Comparison of ENCODE assay signal across 17 cellular contexts in genomic region chr6:30601436-30601814, GRCh38. TPM values are rescaled to one million over a fixed set of nuclear protein-coding genes. Genes with fewer than 3 reads are reported as not detected.
DNase-seq lines count a peak whose midpoint lies in the region; ATAC-seq and TF ChIP-seq lines count a peak whose summit lies in the region.
"Had no signal": no experiment of that assay in that cellular context is flagged by ENCODE, and none has a peak within 500 bp of the region (broad histone marks: within the 10 kb centered on the region; RNA-seq: fewer than 3 reads in every experiment).

No MANE protein-coding gene starts in this region.

- no peak overlapping the region for H3K14ac ChIP-seq in trophoblast cell (ENCODE audit: low read length)

- H3K79me1 ChIP-seq in trophoblast cell (ENCODE audit: low read length): no peaks in the 10 kb centered on the region

- H4K91ac ChIP-seq in trophoblast cell (ENCODE audit: low read depth, low read length): no peak overlapping the region

- no peaks in the 10 kb centered on the region for H3K9me3 Mint-ChIP-seq in activated naive CD4-positive, alpha-beta T cell treated with anti-CD3 and anti-CD28 coated beads for 36 hours
- H3K9me3 Mint-ChIP-seq in activated naive CD8-positive, alpha-beta T cell treated with anti-CD3 and anti-CD28 coated beads, Interleukin-2, amount 10 ng/mL, durations not matched to agents 7 days and 5 days: no peaks in the 10 kb centered on the region
- H3K9me3 Mint-ChIP-seq: activated T-helper 17 cell treated with anti-CD3 and anti-CD28 coated beads, Interleukin-2, amount 50 U/mL, for 72 hours had no signal

- H3K27ac ChIP-seq in DND-41 (ENCODE audit: low read length) (peak overlapping the region; percentile 16; the same call in 1 of the 2 replicates), trophoblast cell (ENCODE audit: low read depth, low read length) (no peak overlapping the region)
- H3K27ac ChIP-seq: testis had no signal

- H2BK120ac ChIP-seq in trophoblast cell (ENCODE audit: insufficient read depth, low read length, poor library complexity): no peak overlapping the region

- no peak overlapping the region for H3K4me3 Mint-ChIP-seq in activated naive CD4-positive, alpha-beta T cell treated with anti-CD3 and anti-CD28 coated beads for 36 hours
- no peak overlapping the region for H3K4me3 Mint-ChIP-seq in activated naive CD8-positive, alpha-beta T cell treated with anti-CD3 and anti-CD28 coated beads, Interleukin-2, amount 10 ng/mL, durations not matched to agents 7 days and 5 days
- H3K4me3 Mint-ChIP-seq: activated T-helper 17 cell treated with anti-CD3 and anti-CD28 coated beads, Interleukin-2, amount 50 U/mL, for 72 hours had no signal

- H4K12ac ChIP-seq in trophoblast cell (ENCODE audit: low read depth, low read length): no peak overlapping the region

- no peak overlapping the region for H3K4ac ChIP-seq in trophoblast cell (ENCODE audit: low read depth, low read length)

- TF ChIP-seq CTCF in DND-41 (IDR thresholded peaks at IDR 0.05; ENCODE audit: borderline replicate concordance, extremely low read depth, low read length, poor library complexity, severe bottlenecking): no peak

- peak overlapping the region; percentile 70 for H3K27ac Mint-ChIP-seq in activated naive CD4-positive, alpha-beta T cell treated with anti-CD3 and anti-CD28 coated beads for 36 hours
- H3K27ac Mint-ChIP-seq in activated naive CD8-positive, alpha-beta T cell treated with anti-CD3 and anti-CD28 coated beads, Interleukin-2, amount 10 ng/mL, durations not matched to agents 7 days and 5 days: peak overlapping the region; percentile 58
- H3K27ac Mint-ChIP-seq: activated T-helper 17 cell treated with anti-CD3 and anti-CD28 coated beads, Interleukin-2, amount 50 U/mL, for 72 hours had no signal

- DNase-seq in activated naive CD4-positive, alpha-beta T cell treated with anti-CD3 and anti-CD28 coated beads for 36 hours: no peak
- DNase-seq in activated naive CD4-positive, alpha-beta T cell treated with Interleukin-2 at 50 U/mL for 16 hours: no peak
- DNase-seq in DND-41 (peak; percentile 67), trophoblast cell (no peak), hippocampal formation (lab: John Stamatoyannopoulos, UW) (no peak), NCI-H1694 (lab: John Stamatoyannopoulos, UW) (no peak)
- DNase-seq in activated naive CD8-positive, alpha-beta T cell treated with anti-CD3 and anti-CD28 coated beads, Interleukin-2, amount 10 ng/mL, durations not matched to agents 7 days and 5 days: no peak
- DNase-seq: activated CD4-positive, alpha-beta T cell treated with anti-CD3 and anti-CD28 coated beads, Interleukin-2, amount 50 U/mL, for 4 hours; effector memory CD4-positive, alpha-beta T cell; NCI-H1092 treated with DMSO at 0.1 percent for 48 hours; NCI-H510A treated with DMSO at 0.1 percent for 48 hours; nucleus accumbens; retina; stimulated activated CD8-positive, alpha-beta memory T cell treated with anti-CD3 and anti-CD28 coated beads, Interleukin-4, amount 100 ng/mL, for 48 hours; testis had no signal

- H3K27me3 ChIP-seq in DND-41 (ENCODE audit: insufficient read depth, low read length, poor library complexity): no peaks in the 10 kb centered on the region
- H3K27me3 ChIP-seq in trophoblast cell (ENCODE audit: insufficient read depth, low read length): no peaks in the 10 kb centered on the region
- H3K27me3 ChIP-seq: testis had no signal

- H3K79me2 ChIP-seq in DND-41 (ENCODE audit: insufficient read depth, low read length) (peaks cover 2% of the 10 kb centered on the region; the same call in 1 of the 2 replicates), trophoblast cell (ENCODE audit: control insufficient read depth, insufficient read depth, low read length, poor library complexity) (no peaks in the 10 kb centered on the region)

- no peak overlapping the region for H3K18ac ChIP-seq in trophoblast cell (ENCODE audit: low read length)

- H4K8ac ChIP-seq in trophoblast cell (ENCODE audit: low read depth, low read length): no peak overlapping the region

- H2BK12ac ChIP-seq in trophoblast cell (ENCODE audit: low read length): no peak overlapping the region

- H3K9me3 ChIP-seq in DND-41 (ENCODE audit: insufficient read depth, low read length, severe bottlenecking) (no peaks in the 10 kb centered on the region), trophoblast cell (ENCODE audit: insufficient read depth, low read depth, low read length) (no peaks in the 10 kb centered on the region)
- H3K9me3 ChIP-seq: testis had no signal

- H3K23ac ChIP-seq in trophoblast cell (ENCODE audit: low read length): no peak overlapping the region

- POLR2A ChIA-PET in activated naive CD8-positive, alpha-beta T cell treated with anti-CD3 and anti-CD28 coated beads, Interleukin-2, amount 10 ng/mL, durations not matched to agents 7 days and 5 days (lab: Charles Lee): interaction anchor here (1.4 to 7.2 kb wide), 4 partner anchors 9 to 69 kb away, joined by 3 to 69 read pairs (median 4); no protein-coding TSS in a partner anchor

- H3K36me3 ChIP-seq in DND-41 (ENCODE audit: insufficient read depth, low read length) (peaks cover 63% of the 10 kb centered on the region), trophoblast cell (ENCODE audit: control insufficient read depth in 1 of 2, insufficient read depth in 2 of 2, low read length in 2 of 2) (peaks cover 58 to 59% of the 10 kb centered on the region in 2 experiments)

- no peak overlapping the region for H2BK5ac ChIP-seq in trophoblast cell (ENCODE audit: low read depth, low read length, poor library complexity)

- H3K4me3 ChIP-seq in DND-41 (ENCODE audit: low read depth in 1 of 2, low read length in 2 of 2) (no peak overlapping the region), trophoblast cell (ENCODE audit: low read depth, low read length) (no peak overlapping the region)
- H3K4me3 ChIP-seq: testis had no signal

- H2AK5ac ChIP-seq in trophoblast cell (ENCODE audit: low read length): no peak overlapping the region

- CTCF ChIA-PET in activated naive CD4-positive, alpha-beta T cell treated with anti-CD3 and anti-CD28 coated beads for 36 hours (lab: Charles Lee): interaction anchor here (1.2 to 7.6 kb wide), 4 partner anchors 57 to 131 kb away, joined by 3 to 134 read pairs (median 24); no protein-coding TSS in a partner anchor

- H3K9ac ChIP-seq in DND-41 (ENCODE audit: low read depth, low read length) (no peak overlapping the region), trophoblast cell (ENCODE audit: low read length) (peak overlapping the region; percentile 59)

- H3K4me1 ChIP-seq in DND-41 (ENCODE audit: insufficient read depth, low read length): no peaks in the 10 kb centered on the region
- no peaks in the 10 kb centered on the region for H3K4me1 ChIP-seq in trophoblast cell (ENCODE audit: control insufficient read depth in 1 of 2, insufficient read depth in 2 of 2, low read length in 2 of 2)
- H3K4me1 ChIP-seq: testis had no signal

- H3K4me1 Mint-ChIP-seq in activated naive CD4-positive, alpha-beta T cell treated with anti-CD3 and anti-CD28 coated beads for 36 hours (ENCODE audit: low read depth): peaks cover 12% of the 10 kb centered on the region
- H3K4me1 Mint-ChIP-seq in activated naive CD8-positive, alpha-beta T cell treated with anti-CD3 and anti-CD28 coated beads, Interleukin-2, amount 10 ng/mL, durations not matched to agents 7 days and 5 days: peaks cover 24% of the 10 kb centered on the region

- WGBS in trophoblast cell (ENCODE audit: extremely low coverage, insufficient coverage, insufficient read length): no CpG with 5 or more reads among the region's 6 CpGs

- peaks cover 51% of the 10 kb centered on the region for H3K36me3 Mint-ChIP-seq in activated naive CD4-positive, alpha-beta T cell treated with anti-CD3 and anti-CD28 coated beads for 36 hours (ENCODE audit: low read depth)
- H3K36me3 Mint-ChIP-seq in activated naive CD8-positive, alpha-beta T cell treated with anti-CD3 and anti-CD28 coated beads, Interleukin-2, amount 10 ng/mL, durations not matched to agents 7 days and 5 days: peaks cover 34% of the 10 kb centered on the region

- H4K20me1 ChIP-seq in DND-41 (ENCODE audit: insufficient read depth, low read length): peaks cover 37% of the 10 kb centered on the region

- no peaks in the 10 kb centered on the region for H3K27me3 Mint-ChIP-seq in activated naive CD4-positive, alpha-beta T cell treated with anti-CD3 and anti-CD28 coated beads for 36 hours (ENCODE audit: low read depth)
- H3K27me3 Mint-ChIP-seq in activated naive CD8-positive, alpha-beta T cell treated with anti-CD3 and anti-CD28 coated beads, Interleukin-2, amount 10 ng/mL, durations not matched to agents 7 days and 5 days: no peaks in the 10 kb centered on the region
- H3K27me3 Mint-ChIP-seq: activated T-helper 17 cell treated with anti-CD3 and anti-CD28 coated beads, Interleukin-2, amount 50 U/mL, for 72 hours had no signal

- H3K4me2 ChIP-seq in DND-41 (ENCODE audit: insufficient read depth, low read length) (no peak overlapping the region), trophoblast cell (ENCODE audit: low read length) (no peak overlapping the region)

- ATAC-seq in DND-41 (ENCODE audit: insufficient read depth, low read depth) (peak; percentile 43), HG02884 (IDR thresholded peaks at IDR 0.05; ENCODE audit: unreplicated experiment) (no peak)
- no peak for ATAC-seq in activated naive CD8-positive, alpha-beta T cell treated with anti-CD3 and anti-CD28 coated beads, Interleukin-2, amount 10 ng/mL, durations not matched to agents 7 days and 5 days (ENCODE audit: low read depth)
- ATAC-seq: activated T-helper 17 cell treated with anti-CD3 and anti-CD28 coated beads, Interleukin-2, amount 50 U/mL, for 72 hours had no signal

- intact Hi-C loops in activated naive CD4-positive, alpha-beta T cell treated with anti-CD3 and anti-CD28 coated beads for 36 hours (cut with micrococcal nuclease): no loop called here

- H2AFZ ChIP-seq in DND-41 (ENCODE audit: low read depth, low read length): no peak overlapping the region
- no peak overlapping the region for H2AFZ ChIP-seq in trophoblast cell (ENCODE audit: insufficient read depth, low read length, poor library complexity)

RNA-seq across cellular contexts. Expression of gene PPP1R10, which starts 15.6 kb away (rescaled TPM):
- 10 to 100 TPM; 47.1 to 49.1 TPM for total RNA-seq in activated naive CD4-positive, alpha-beta T cell treated with anti-CD3 and anti-CD28 coated beads for 36 hours
- total RNA-seq in activated naive CD8-positive, alpha-beta T cell treated with anti-CD3 and anti-CD28 coated beads, Interleukin-2, amount 10 ng/mL, durations not matched to agents 7 days and 5 days: 100 to 1,000 TPM; 140 to 151 TPM
- polyA plus RNA-seq in trophoblast cell (2013): 153 and 155 TPM in 2 replicates

RNA-seq across cellular contexts. Expression of gene MRPS18B, which starts 16.2 kb away (rescaled TPM):
- 100 to 1,000 TPM; 118 to 120 TPM for total RNA-seq in activated naive CD4-positive, alpha-beta T cell treated with anti-CD3 and anti-CD28 coated beads for 36 hours
- 10 to 100 TPM; 43.8 to 44.5 TPM for total RNA-seq in activated naive CD8-positive, alpha-beta T cell treated with anti-CD3 and anti-CD28 coated beads, Interleukin-2, amount 10 ng/mL, durations not matched to agents 7 days and 5 days
- 35.8 and 36.9 TPM in 2 replicates for polyA plus RNA-seq in trophoblast cell (2013)

RNA-seq across cellular contexts. Expression of gene ATAT1, which starts 25.2 kb away (rescaled TPM):
- total RNA-seq in activated naive CD4-positive, alpha-beta T cell treated with anti-CD3 and anti-CD28 coated beads for 36 hours: 1 to 10 TPM; 6.9 to 7.5 TPM
- total RNA-seq in activated naive CD8-positive, alpha-beta T cell treated with anti-CD3 and anti-CD28 coated beads, Interleukin-2, amount 10 ng/mL, durations not matched to agents 7 days and 5 days: 10 to 100 TPM; 11.2 to 13.5 TPM
- polyA plus RNA-seq in trophoblast cell (2013): 25.4 and 28.5 TPM in 2 replicates

RNA-seq across cellular contexts. Expression of gene ABCF1, which starts 30.2 kb away (rescaled TPM):
- total RNA-seq in activated naive CD4-positive, alpha-beta T cell treated with anti-CD3 and anti-CD28 coated beads for 36 hours: 10 to 100 TPM; 79.5 to 82.7 TPM
- total RNA-seq in activated naive CD8-positive, alpha-beta T cell treated with anti-CD3 and anti-CD28 coated beads, Interleukin-2, amount 10 ng/mL, durations not matched to agents 7 days and 5 days: 10 to 100 TPM; 67.5 to 70.4 TPM
- polyA plus RNA-seq in trophoblast cell (2013): 67.5 and 68.9 TPM in 2 replicates

RNA-seq across cellular contexts. Expression of gene PRR3, which starts 44.3 kb away (rescaled TPM):
- total RNA-seq in activated naive CD4-positive, alpha-beta T cell treated with anti-CD3 and anti-CD28 coated beads for 36 hours: 10 to 100 TPM; 21.7 to 22.0 TPM
- 10 to 100 TPM; 19.9 to 22.5 TPM for total RNA-seq in activated naive CD8-positive, alpha-beta T cell treated with anti-CD3 and anti-CD28 coated beads, Interleukin-2, amount 10 ng/mL, durations not matched to agents 7 days and 5 days
- 8.2 TPM in 2 replicates for polyA plus RNA-seq in trophoblast cell (2013)
